11 cellular contexts compared by ENCODE assay signal in the genomic region with DNA sequence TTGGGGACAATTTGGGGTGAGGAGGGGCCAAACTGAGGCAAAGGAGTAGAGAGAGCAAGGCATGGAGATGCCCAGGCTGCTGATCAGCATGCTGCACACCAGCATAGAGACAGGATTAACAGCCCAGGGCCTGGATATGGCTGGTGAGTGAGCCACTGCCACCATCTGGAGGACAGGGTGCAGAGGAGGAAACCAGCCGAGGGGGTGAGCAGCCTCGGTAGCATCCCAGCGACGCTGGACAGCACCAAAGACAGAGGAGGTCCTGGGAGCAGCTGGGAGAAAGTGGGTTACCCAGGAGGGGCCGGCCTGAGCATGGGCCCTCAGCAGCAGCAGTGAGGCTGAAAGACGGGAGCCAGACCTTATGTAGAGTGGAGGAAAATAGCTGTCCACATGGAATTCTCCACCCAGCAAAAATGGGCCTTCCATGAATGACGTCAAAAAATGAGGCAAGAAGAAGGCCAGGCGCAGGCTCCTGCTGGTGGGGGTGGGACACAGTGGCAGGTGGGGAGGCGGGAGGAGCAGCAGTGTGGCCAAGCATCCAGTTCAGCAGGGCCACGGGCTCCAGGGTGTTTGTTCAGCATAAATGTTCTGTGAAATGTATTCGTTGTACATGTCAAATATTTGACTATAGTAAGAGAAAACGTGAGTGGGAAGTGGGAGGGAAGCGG. TPM values are rescaled to one million over a fixed set of nuclear protein-coding genes. Genes with fewer than 3 reads are reported as not detected.
A peak's percentile ranks its signal among the peaks of the same experiment; 100 is the strongest.
DNase-seq lines count a peak whose midpoint lies in the region; ATAC-seq, FAIRE-seq and TF ChIP-seq lines count a peak whose summit lies in the region.
"Had no signal": no experiment of that assay in that cellular context is flagged by ENCODE, and none has a peak within 500 bp of the region (broad histone marks: within the 10 kb centered on the region; RNA-seq: fewer than 3 reads in every experiment).

No MANE protein-coding gene starts in this region.

- H3K4me3 ChIP-seq in H7 (ENCODE audit: insufficient read depth, low read depth, low read length) (no peak overlapping the region), HepG2 (replicated peaks in 1 of 3; ENCODE audit: insufficient read depth in 1 of 3, low read depth in 2 of 3, low read length in 3 of 3) (no peak overlapping the region)
- H3K4me3 ChIP-seq: skin epidermis had no signal

- 10% methylated on average over 12 of the region's 13 CpGs for WGBS in HepG2 (ENCODE audit: low lambda C conversion rate)

- POLR2A ChIA-PET in HepG2 (lab: Yijun Ruan, JAX), result no interaction called here

- no peaks in the 10 kb centered on the region for H3K4me1 ChIP-seq in HepG2 (ENCODE audit: insufficient read depth, low read length)

- intact Hi-C loops in HepG2 (cut with micrococcal nuclease; ENCODE audit: unreplicated experiment), result no loop called here

- H3K9ac ChIP-seq in HepG2 (ENCODE audit: insufficient read depth, low read depth, low read length), result no peak overlapping the region

- TF ChIP-seq CTCF in C4-2B (conservative IDR thresholded peaks at IDR 0.05) (no peak), HepG2 (CRISPR knock-in tag; IDR thresholded peaks at IDR 0.05) (peak; percentile 44)

- FAIRE-seq in HepG2 (lab: Jason Lieb, UNC), result no peak
- FAIRE-seq: endothelial cell of umbilical vein had no signal

- H3K27ac ChIP-seq in C4-2B (peak overlapping the region; percentile 33; the same call in 1 of the 2 replicates), HepG2 (ENCODE audit: extremely low read length, insufficient read depth, low read length) (no peak overlapping the region)
- H3K27ac ChIP-seq: skin epidermis had no signal

- H3K27me3 ChIP-seq in H7 (ENCODE audit: control insufficient read depth, insufficient read depth, low read length) (no peaks in the 10 kb centered on the region), HepG2 (ENCODE audit: control insufficient read depth in 1 of 2, insufficient read depth in 2 of 2, low read length in 2 of 2) (peaks cover 5 to 34% of the 10 kb centered on the region in 2 experiments; a peak in 4 of 5 replicates)

- no TSS peak for BruUV-seq in HepG2 (replicated peaks; lab: Mats Ljungman, UMichigan)

- H3K4me2 ChIP-seq in HepG2 (ENCODE audit: low read depth, low read length), result no peak overlapping the region

- TF ChIP-seq EP300 in HepG2 (IDR thresholded peaks at IDR 0.05; ENCODE audit: low read depth in 2 of 2, low read length in 2 of 2) (no peak), HepG2 (CRISPR knock-in tag; IDR thresholded peaks at IDR 0.05; ENCODE audit: borderline replicate concordance) (no peak)

- DNase-seq in H7 (peak; percentile 87), HepG2 (ENCODE audit: low spot score) (no peak), GM19240 (ENCODE audit: insufficient read length, low spot score) (no peak), NCI-H1105 (lab: John Stamatoyannopoulos, UW) (no peak)
- DNase-seq: NCI-H446 had no signal

- no peak for TF ChIP-seq POLR2A in HepG2 (IDR thresholded peaks at IDR 0.05; ENCODE audit: insufficient read depth in 1 of 2, low read depth in 2 of 2, low read length in 2 of 2)

- ATAC-seq in SK-N-SH treated with all-trans-retinoic acid at 6 μM for 48 hours (peak; percentile 78), HepG2 (peak; percentile 86), HG03439 (IDR thresholded peaks at IDR 0.05; ENCODE audit: unreplicated experiment) (no peak), GM19328 (IDR thresholded peaks at IDR 0.05; ENCODE audit: unreplicated experiment) (no peak)

- in situ Hi-C loops in HepG2 (cut with HindIII; ENCODE audit: extremely low pct_ligation_motif_present, low pct_unique_long_range_greater_than_20kb), result no loop called here

- no peaks in the 10 kb centered on the region for H3K36me3 ChIP-seq in H7 (replicated peaks; ENCODE audit: control insufficient read depth, insufficient read depth, low read length)
- no peaks in the 10 kb centered on the region for H3K36me3 ChIP-seq in HepG2 (replicated peaks in 1 of 2; ENCODE audit: control insufficient read depth in 1 of 2, insufficient read depth in 2 of 2, low read length in 2 of 2)

- no peaks in the 10 kb centered on the region for H3K79me2 ChIP-seq in HepG2 (ENCODE audit: insufficient read depth, low read length)

- H4K20me1 ChIP-seq in HepG2 (ENCODE audit: insufficient read depth, low read length), result no peaks in the 10 kb centered on the region

- no peak for TF ChIP-seq RAD21 in HepG2 (CRISPR knock-in tag; IDR thresholded peaks at IDR 0.05)

- no peaks in the 10 kb centered on the region for H3K9me3 ChIP-seq in HepG2 (ENCODE audit: low read length)

- no peak overlapping the region for H2AFZ ChIP-seq in HepG2 (ENCODE audit: low read length)

- CTCF ChIA-PET in HepG2 (lab: Yijun Ruan, JAX; ENCODE audit: low intra/inter-chr PET ratio, low total read pairs), result no interaction called here

TF ChIP-seq in SK-N-SH treated with all-trans-retinoic acid at 6 μM for 48 hours, 23 proteins besides CTCF, POLR2A, EP300 and RAD21 (continues in another document):
- TF ChIP-seq TCF4 (CRISPR knock-in tag; IDR thresholded peaks at IDR 0.05; ENCODE audit: borderline replicate concordance), result no peak
- no peak for TF ChIP-seq ESRRG (CRISPR knock-in tag; IDR thresholded peaks at IDR 0.05)
- TF ChIP-seq ZFP3 (CRISPR knock-in tag; IDR thresholded peaks at IDR 0.05), result no peak
- TF ChIP-seq TOX (CRISPR knock-in tag; IDR thresholded peaks at IDR 0.05; ENCODE audit: borderline replicate concordance), result no peak
- no peak for TF ChIP-seq ZNF565 (CRISPR knock-in tag; conservative IDR thresholded peaks at IDR 0.05; ENCODE audit: low read depth)
- no peak for TF ChIP-seq ISL1 (CRISPR knock-in tag; IDR thresholded peaks at IDR 0.05)
- TF ChIP-seq CSDC2 (CRISPR knock-in tag; IDR thresholded peaks at IDR 0.05), result no peak

TF ChIP-seq in HepG2, 621 proteins besides CTCF, POLR2A, EP300 and RAD21 (continues in another document):
- TF ChIP-seq NCOR1 (IDR thresholded peaks at IDR 0.05; ENCODE audit: borderline replicate concordance, low read length), result no peak
- peak; percentile 42 for TF ChIP-seq STAG1 (CRISPR knock-in tag; IDR thresholded peaks at IDR 0.05)
- TF ChIP-seq ZNF282 (IDR thresholded peaks at IDR 0.05; ENCODE audit: partially characterized antibody), result no peak

RNA-seq across cellular contexts. Expression of a gene that starts 16.7 kb away (rescaled TPM):
- total RNA-seq in H7 (2014; rRNA removed; shearing (Covaris generic)), result 9.7 and 16.0 TPM in 2 replicates
- total RNA-seq in HepG2 (2016; rRNA removed; fragmentation: Illumina TruSeq; extraction: Trizol), result 0.02 TPM in 1 of 2 replicates, not detected in the other
- total RNA-seq in HepG2 (2016; cell fraction: cytosol; rRNA removed; fragmentation: Illumina TruSeq; extraction: Trizol; ENCODE audit: low read depth), result not detected in 2 replicates
- total RNA-seq in HepG2 (2016; cell fraction: insoluble cytoplasmic fraction; rRNA removed; fragmentation: Illumina TruSeq; extraction: Trizol), result not detected in 2 replicates
- total RNA-seq in HepG2 (2016; cell fraction: membrane; rRNA removed; fragmentation: Illumina TruSeq; extraction: Trizol), result not detected in 2 replicates
- not detected in 2 replicates for total RNA-seq in HepG2 (2016; cell fraction: nucleus; rRNA removed; fragmentation: Illumina TruSeq; extraction: Trizol)
- not detected in 2 replicates for polyA plus RNA-seq in HepG2 (2011; rRNA removed)
- not detected in 2 replicates for polyA plus RNA-seq in HepG2 (2011; cell fraction: cytosol; rRNA removed)
- polyA plus RNA-seq in HepG2 (2011; cell fraction: nucleus; rRNA removed), result not detected in 2 replicates
- 0.03 TPM in 1 of 2 replicates, not detected in the other for polyA plus RNA-seq in HepG2 (2012)
- not detected in 2 replicates for polyA plus RNA-seq in HepG2 (2016; cell fraction: cytosol; fragmentation: Illumina TruSeq; extraction: Trizol; ENCODE audit: low read depth)
- not detected in 2 replicates for polyA plus RNA-seq in HepG2 (2016; cell fraction: insoluble cytoplasmic fraction; fragmentation: Illumina TruSeq; extraction: Trizol; ENCODE audit: low read depth)
- not detected in 2 replicates for polyA plus RNA-seq in HepG2 (2016; cell fraction: membrane; fragmentation: Illumina TruSeq; extraction: Trizol; ENCODE audit: low read depth)
- polyA plus RNA-seq in HepG2 (2016; cell fraction: nucleus; fragmentation: Illumina TruSeq; extraction: Trizol; ENCODE audit: insufficient read depth, low read depth), result not detected in 2 replicates
- polyA minus RNA-seq in HepG2 (2011; rRNA and poly(A)+ RNA removed; ENCODE audit: low replicate concordance), result 0.04 TPM in 1 of 2 replicates, not detected in the other
- not detected in 2 replicates for polyA minus RNA-seq in HepG2 (2011; cell fraction: cytosol; rRNA and poly(A)+ RNA removed)
- not detected in 2 replicates for polyA minus RNA-seq in HepG2 (2011; cell fraction: nucleus; rRNA and poly(A)+ RNA removed)

RNA-seq across cellular contexts. Expression of a gene that starts 44.7 kb away (rescaled TPM):
- total RNA-seq in H7 (2014; rRNA removed; shearing (Covaris generic)), result 1.2 and 2.8 TPM in 2 replicates
- total RNA-seq in HepG2 (2016; rRNA removed; fragmentation: Illumina TruSeq; extraction: Trizol), result 3.3 and 3.6 TPM in 2 replicates
- 9.3 and 11.5 TPM in 2 replicates for total RNA-seq in HepG2 (2016; cell fraction: cytosol; rRNA removed; fragmentation: Illumina TruSeq; extraction: Trizol; ENCODE audit: low read depth)
- 3.5 and 3.7 TPM in 2 replicates for total RNA-seq in HepG2 (2016; cell fraction: insoluble cytoplasmic fraction; rRNA removed; fragmentation: Illumina TruSeq; extraction: Trizol)
- total RNA-seq in HepG2 (2016; cell fraction: membrane; rRNA removed; fragmentation: Illumina TruSeq; extraction: Trizol), result 9.4 and 11.4 TPM in 2 replicates
- 4.3 and 4.5 TPM in 2 replicates for total RNA-seq in HepG2 (2016; cell fraction: nucleus; rRNA removed; fragmentation: Illumina TruSeq; extraction: Trizol)
- polyA plus RNA-seq in HepG2 (2011; rRNA removed), result 7.1 and 8.2 TPM in 2 replicates
- polyA plus RNA-seq in HepG2 (2011; cell fraction: cytosol; rRNA removed), result 3.4 and 6.9 TPM in 2 replicates
- 5.3 and 8.7 TPM in 2 replicates for polyA plus RNA-seq in HepG2 (2011; cell fraction: nucleus; rRNA removed)
- 5.8 and 10.3 TPM in 2 replicates for polyA plus RNA-seq in HepG2 (2012)
- polyA plus RNA-seq in HepG2 (2016; cell fraction: cytosol; fragmentation: Illumina TruSeq; extraction: Trizol; ENCODE audit: low read depth), result 1.3 and 1.5 TPM in 2 replicates
- 5.7 TPM in 2 replicates for polyA plus RNA-seq in HepG2 (2016; cell fraction: insoluble cytoplasmic fraction; fragmentation: Illumina TruSeq; extraction: Trizol; ENCODE audit: low read depth)
- 3.9 and 4.4 TPM in 2 replicates for polyA plus RNA-seq in HepG2 (2016; cell fraction: membrane; fragmentation: Illumina TruSeq; extraction: Trizol; ENCODE audit: low read depth)
- polyA plus RNA-seq in HepG2 (2016; cell fraction: nucleus; fragmentation: Illumina TruSeq; extraction: Trizol; ENCODE audit: insufficient read depth, low read depth), result 10.6 and 11.0 TPM in 2 replicates
- polyA minus RNA-seq in HepG2 (2011; rRNA and poly(A)+ RNA removed; ENCODE audit: low replicate concordance), result 3.1 and 4.4 TPM in 2 replicates
- polyA minus RNA-seq in HepG2 (2011; cell fraction: cytosol; rRNA and poly(A)+ RNA removed), result 5.9 and 8.1 TPM in 2 replicates
- polyA minus RNA-seq in HepG2 (2011; cell fraction: nucleus; rRNA and poly(A)+ RNA removed), result 8.2 and 10.3 TPM in 2 replicates

Comparison
In these comparisons a context has a peak if more than half of its experiments do, and no peak if none do; other contexts are left out.
1. ATAC-seq: peak in SK-N-SH treated with all-trans-retinoic acid at 6 μM for 48 hours (single experiment) and HepG2 (single experiment); none in HG03439 (single experiment) and GM19328 (single experiment).
2. RNA of a gene that starts 16.7 kb away (total RNA-seq): 9.7 to 16.0 TPM in H7; 0.02 TPM in HepG2; every median in the first group is over 10 times any median in the second.